2 cellular contexts compared by ENCODE assay signal in the genomic region with DNA sequence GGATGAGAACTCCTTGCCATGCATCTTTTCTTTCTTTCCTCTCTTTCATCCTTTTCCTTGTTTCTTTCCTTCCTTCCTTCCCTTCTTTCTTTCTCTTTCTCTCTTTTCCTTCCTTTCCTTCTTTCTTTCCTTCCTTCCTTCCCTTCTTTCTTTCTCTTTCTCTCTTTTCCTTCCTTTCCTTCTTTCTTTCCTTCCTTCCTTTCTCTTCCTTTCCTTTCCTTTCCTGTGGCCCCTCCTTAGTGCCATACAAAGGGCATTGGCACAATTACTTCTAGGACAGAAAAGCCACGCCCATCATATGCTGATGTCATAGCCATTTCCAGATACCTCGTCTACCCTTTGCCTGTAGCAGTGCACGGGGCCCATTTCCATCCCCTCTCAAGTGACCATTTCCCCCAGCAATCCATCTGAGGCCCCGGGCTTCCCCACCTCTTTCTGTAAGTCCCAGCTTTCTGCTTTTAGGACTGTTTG.
TF ChIP-seq lines count a peak whose summit lies in the region.

No MANE protein-coding gene starts in this region.

TF ChIP-seq in SK-N-SH, 30 proteins besides CTCF, POLR2A, EP300 and RAD21:
- TF ChIP-seq FOSL2 (IDR thresholded peaks at IDR 0.05; ENCODE audit: borderline replicate concordance, low read depth) (no peak), FOXJ3 (CRISPR knock-in tag; IDR thresholded peaks at IDR 0.05) (no peak), RXRA (IDR thresholded peaks at IDR 0.05; ENCODE audit: borderline replicate concordance, low read depth) (no peak), NFIC (IDR thresholded peaks at IDR 0.05; ENCODE audit: borderline replicate concordance) (no peak), MEF2A (IDR thresholded peaks at IDR 0.05; ENCODE audit: borderline replicate concordance, low read depth) (no peak), RFX5 (IDR thresholded peaks at IDR 0.05; ENCODE audit: low read length) (no peak), JUND (IDR thresholded peaks at IDR 0.05) (no peak), CHD2 (IDR thresholded peaks at IDR 0.05; ENCODE audit: low read length, partially characterized antibody) (no peak), POLR2AphosphoS5 (IDR thresholded peaks at IDR 0.05; ENCODE audit: low read depth, low read length) (no peak), SIN3A (IDR thresholded peaks at IDR 0.05; ENCODE audit: borderline replicate concordance, low read depth, low read length) (no peak), FOXM1 (IDR thresholded peaks at IDR 0.05; ENCODE audit: low read depth) (no peak), GABPA (IDR thresholded peaks at IDR 0.05; ENCODE audit: low read depth) (no peak), YY1 (IDR thresholded peaks at IDR 0.05; ENCODE audit: low read depth) (no peak), EZH2phosphoT487 (IDR thresholded peaks at IDR 0.05; ENCODE audit: borderline replicate concordance, low read depth) (no peak), TCF12 (IDR thresholded peaks at IDR 0.05) (no peak)
- TF ChIP-seq, protein P1, sequence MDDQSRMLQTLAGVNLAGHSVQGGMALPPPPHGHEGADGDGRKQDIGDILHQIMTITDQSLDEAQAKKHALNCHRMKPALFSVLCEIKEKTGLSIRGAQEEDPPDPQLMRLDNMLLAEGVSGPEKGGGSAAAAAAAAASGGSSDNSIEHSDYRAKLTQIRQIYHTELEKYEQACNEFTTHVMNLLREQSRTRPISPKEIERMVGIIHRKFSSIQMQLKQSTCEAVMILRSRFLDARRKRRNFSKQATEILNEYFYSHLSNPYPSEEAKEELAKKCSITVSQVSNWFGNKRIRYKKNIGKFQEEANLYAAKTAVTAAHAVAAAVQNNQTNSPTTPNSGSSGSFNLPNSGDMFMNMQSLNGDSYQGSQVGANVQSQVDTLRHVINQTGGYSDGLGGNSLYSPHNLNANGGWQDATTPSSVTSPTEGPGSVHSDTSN (IDR thresholded peaks at IDR 0.05) = no peak
- TF ChIP-seq, protein P2, sequence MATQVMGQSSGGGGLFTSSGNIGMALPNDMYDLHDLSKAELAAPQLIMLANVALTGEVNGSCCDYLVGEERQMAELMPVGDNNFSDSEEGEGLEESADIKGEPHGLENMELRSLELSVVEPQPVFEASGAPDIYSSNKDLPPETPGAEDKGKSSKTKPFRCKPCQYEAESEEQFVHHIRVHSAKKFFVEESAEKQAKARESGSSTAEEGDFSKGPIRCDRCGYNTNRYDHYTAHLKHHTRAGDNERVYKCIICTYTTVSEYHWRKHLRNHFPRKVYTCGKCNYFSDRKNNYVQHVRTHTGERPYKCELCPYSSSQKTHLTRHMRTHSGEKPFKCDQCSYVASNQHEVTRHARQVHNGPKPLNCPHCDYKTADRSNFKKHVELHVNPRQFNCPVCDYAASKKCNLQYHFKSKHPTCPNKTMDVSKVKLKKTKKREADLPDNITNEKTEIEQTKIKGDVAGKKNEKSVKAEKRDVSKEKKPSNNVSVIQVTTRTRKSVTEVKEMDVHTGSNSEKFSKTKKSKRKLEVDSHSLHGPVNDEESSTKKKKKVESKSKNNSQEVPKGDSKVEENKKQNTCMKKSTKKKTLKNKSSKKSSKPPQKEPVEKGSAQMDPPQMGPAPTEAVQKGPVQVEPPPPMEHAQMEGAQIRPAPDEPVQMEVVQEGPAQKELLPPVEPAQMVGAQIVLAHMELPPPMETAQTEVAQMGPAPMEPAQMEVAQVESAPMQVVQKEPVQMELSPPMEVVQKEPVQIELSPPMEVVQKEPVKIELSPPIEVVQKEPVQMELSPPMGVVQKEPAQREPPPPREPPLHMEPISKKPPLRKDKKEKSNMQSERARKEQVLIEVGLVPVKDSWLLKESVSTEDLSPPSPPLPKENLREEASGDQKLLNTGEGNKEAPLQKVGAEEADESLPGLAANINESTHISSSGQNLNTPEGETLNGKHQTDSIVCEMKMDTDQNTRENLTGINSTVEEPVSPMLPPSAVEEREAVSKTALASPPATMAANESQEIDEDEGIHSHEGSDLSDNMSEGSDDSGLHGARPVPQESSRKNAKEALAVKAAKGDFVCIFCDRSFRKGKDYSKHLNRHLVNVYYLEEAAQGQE (IDR thresholded peaks at IDR 0.05; ENCODE audit: low read depth, low read length) = no peak
- TF ChIP-seq, protein P3, sequence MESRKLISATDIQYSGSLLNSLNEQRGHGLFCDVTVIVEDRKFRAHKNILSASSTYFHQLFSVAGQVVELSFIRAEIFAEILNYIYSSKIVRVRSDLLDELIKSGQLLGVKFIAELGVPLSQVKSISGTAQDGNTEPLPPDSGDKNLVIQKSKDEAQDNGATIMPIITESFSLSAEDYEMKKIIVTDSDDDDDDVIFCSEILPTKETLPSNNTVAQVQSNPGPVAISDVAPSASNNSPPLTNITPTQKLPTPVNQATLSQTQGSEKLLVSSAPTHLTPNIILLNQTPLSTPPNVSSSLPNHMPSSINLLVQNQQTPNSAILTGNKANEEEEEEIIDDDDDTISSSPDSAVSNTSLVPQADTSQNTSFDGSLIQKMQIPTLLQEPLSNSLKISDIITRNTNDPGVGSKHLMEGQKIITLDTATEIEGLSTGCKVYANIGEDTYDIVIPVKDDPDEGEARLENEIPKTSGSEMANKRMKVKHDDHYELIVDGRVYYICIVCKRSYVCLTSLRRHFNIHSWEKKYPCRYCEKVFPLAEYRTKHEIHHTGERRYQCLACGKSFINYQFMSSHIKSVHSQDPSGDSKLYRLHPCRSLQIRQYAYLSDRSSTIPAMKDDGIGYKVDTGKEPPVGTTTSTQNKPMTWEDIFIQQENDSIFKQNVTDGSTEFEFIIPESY (IDR thresholded peaks at IDR 0.05; ENCODE audit: borderline replicate concordance, low read depth) = no peak
- TF ChIP-seq, protein P4, sequence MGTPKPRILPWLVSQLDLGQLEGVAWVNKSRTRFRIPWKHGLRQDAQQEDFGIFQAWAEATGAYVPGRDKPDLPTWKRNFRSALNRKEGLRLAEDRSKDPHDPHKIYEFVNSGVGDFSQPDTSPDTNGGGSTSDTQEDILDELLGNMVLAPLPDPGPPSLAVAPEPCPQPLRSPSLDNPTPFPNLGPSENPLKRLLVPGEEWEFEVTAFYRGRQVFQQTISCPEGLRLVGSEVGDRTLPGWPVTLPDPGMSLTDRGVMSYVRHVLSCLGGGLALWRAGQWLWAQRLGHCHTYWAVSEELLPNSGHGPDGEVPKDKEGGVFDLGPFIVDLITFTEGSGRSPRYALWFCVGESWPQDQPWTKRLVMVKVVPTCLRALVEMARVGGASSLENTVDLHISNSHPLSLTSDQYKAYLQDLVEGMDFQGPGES (IDR thresholded peaks at IDR 0.05; ENCODE audit: low read depth, low read length) = no peak

TF ChIP-seq in SK-N-SH treated with all-trans-retinoic acid at 6 μM for 48 hours, 23 proteins besides CTCF, POLR2A, EP300 and RAD21:
- no peak for TF ChIP-seq ZFP3 (CRISPR knock-in tag; IDR thresholded peaks at IDR 0.05)
- TF ChIP-seq ZNF565 (CRISPR knock-in tag; conservative IDR thresholded peaks at IDR 0.05; ENCODE audit: low read depth) = no peak
- TF ChIP-seq GLIS3 (CRISPR knock-in tag; IDR thresholded peaks at IDR 0.05) = no peak
- no peak for TF ChIP-seq PATZ1 (CRISPR knock-in tag; IDR thresholded peaks at IDR 0.05; ENCODE audit: borderline replicate concordance)
- TF ChIP-seq TCF4 (CRISPR knock-in tag; IDR thresholded peaks at IDR 0.05; ENCODE audit: borderline replicate concordance) = no peak
- TF ChIP-seq SNAI2 (CRISPR knock-in tag; IDR thresholded peaks at IDR 0.05) = no peak
- no peak for TF ChIP-seq PPARA (CRISPR knock-in tag; IDR thresholded peaks at IDR 0.05; ENCODE audit: borderline replicate concordance)
- TF ChIP-seq CSDC2 (CRISPR knock-in tag; IDR thresholded peaks at IDR 0.05) = no peak
- TF ChIP-seq ISL1 (CRISPR knock-in tag; IDR thresholded peaks at IDR 0.05) = no peak
- no peak for TF ChIP-seq ZNF70 (CRISPR knock-in tag; IDR thresholded peaks at IDR 0.05)
- TF ChIP-seq ZNF8 (CRISPR knock-in tag; IDR thresholded peaks at IDR 0.05) = no peak
- TF ChIP-seq, protein P5, sequence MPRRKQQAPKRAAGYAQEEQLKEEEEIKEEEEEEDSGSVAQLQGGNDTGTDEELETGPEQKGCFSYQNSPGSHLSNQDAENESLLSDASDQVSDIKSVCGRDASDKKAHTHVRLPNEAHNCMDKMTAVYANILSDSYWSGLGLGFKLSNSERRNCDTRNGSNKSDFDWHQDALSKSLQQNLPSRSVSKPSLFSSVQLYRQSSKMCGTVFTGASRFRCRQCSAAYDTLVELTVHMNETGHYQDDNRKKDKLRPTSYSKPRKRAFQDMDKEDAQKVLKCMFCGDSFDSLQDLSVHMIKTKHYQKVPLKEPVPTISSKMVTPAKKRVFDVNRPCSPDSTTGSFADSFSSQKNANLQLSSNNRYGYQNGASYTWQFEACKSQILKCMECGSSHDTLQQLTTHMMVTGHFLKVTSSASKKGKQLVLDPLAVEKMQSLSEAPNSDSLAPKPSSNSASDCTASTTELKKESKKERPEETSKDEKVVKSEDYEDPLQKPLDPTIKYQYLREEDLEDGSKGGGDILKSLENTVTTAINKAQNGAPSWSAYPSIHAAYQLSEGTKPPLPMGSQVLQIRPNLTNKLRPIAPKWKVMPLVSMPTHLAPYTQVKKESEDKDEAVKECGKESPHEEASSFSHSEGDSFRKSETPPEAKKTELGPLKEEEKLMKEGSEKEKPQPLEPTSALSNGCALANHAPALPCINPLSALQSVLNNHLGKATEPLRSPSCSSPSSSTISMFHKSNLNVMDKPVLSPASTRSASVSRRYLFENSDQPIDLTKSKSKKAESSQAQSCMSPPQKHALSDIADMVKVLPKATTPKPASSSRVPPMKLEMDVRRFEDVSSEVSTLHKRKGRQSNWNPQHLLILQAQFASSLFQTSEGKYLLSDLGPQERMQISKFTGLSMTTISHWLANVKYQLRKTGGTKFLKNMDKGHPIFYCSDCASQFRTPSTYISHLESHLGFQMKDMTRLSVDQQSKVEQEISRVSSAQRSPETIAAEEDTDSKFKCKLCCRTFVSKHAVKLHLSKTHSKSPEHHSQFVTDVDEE (CRISPR knock-in tag; IDR thresholded peaks at IDR 0.05) = no peak
- no peak for TF ChIP-seq TOX (CRISPR knock-in tag; IDR thresholded peaks at IDR 0.05; ENCODE audit: borderline replicate concordance)
TF ChIP-seq in SK-N-SH treated with all-trans-retinoic acid at 6 μM for 48 hours: peak in this region for 0.
